ENCODE assay signal across 1 cellular context in the genomic region with DNA sequence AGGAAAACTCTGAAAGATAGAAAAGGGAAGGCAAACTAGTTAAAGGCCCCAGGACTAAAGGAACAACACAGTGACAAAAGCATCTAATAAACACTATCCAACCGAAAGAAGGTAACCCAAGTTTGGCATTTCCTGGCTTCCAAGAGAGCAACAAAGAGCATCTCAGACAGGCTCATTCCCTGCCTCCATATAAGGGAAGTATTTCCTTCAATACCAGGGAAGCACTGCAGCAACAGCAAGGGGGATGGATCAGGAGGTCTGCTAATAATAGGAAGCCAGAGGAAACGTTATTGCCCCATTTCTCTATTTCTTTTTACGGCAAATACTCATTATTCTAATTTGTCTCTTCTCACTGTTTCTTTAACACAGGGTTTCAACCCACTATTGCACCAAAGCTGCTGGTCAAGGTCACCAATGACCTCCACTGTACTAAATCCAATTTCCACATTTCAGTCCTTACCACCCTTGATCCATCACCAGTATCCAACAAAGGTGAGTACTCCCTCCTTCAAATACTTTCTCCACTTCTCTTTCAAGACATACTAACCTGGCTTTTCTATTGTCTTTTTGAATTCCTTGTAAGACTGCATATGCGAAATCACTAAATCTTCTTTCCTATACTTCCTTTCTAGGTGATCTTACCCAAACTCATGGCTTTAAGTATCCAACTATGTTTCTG.
TF ChIP-seq lines count a peak whose summit lies in the region.

No MANE protein-coding gene starts in this region.

TF ChIP-seq in HEK293, 187 proteins besides CTCF, POLR2A, EP300 and RAD21 (continued from another document):
- no peak for TF ChIP-seq IKZF3 (tag by site-specific recombination; IDR thresholded peaks at IDR 0.05)
- TF ChIP-seq ZNF37A (tag by site-specific recombination; IDR thresholded peaks at IDR 0.05): no peak
